ENCODE assay signal across 14 cellular contexts in the genomic region with DNA sequence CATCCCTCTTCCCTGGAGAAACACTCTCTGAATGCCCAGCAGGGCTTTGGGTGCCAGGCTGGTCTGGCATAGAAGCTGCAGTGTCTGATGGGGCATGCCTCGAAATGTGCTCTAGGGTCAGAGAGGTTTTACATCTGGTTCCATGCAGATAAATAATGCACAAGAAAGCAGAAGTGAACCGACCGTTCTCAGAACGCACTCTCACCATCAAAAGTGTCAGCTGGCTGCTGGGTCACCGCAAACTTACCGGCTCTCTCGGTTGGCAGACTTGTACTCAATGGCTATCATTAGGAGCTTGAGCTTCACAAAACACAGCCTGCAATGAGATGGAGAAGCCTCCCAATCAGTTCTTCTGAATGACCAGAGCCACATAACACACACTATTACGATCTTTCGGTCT.
DNase-seq lines count a peak whose midpoint lies in the region; ATAC-seq and TF ChIP-seq lines count a peak whose summit lies in the region.
"Had no signal": no experiment of that assay in that cellular context is flagged by ENCODE, and none has a peak within 500 bp of the region (broad histone marks: within the 10 kb centered on the region; RNA-seq: fewer than 3 reads in every experiment).

No MANE protein-coding gene starts in this region.

- no peaks in the 10 kb centered on the region for H4K20me1 ChIP-seq in Karpas-422 (ENCODE audit: insufficient read depth, low read depth, low read length)

- H3K27ac Mint-ChIP-seq in stimulated activated naive B cell treated with anti-CD40 and anti-IgM and Interleukin-4, amounts not matched to agents 10 μg/mL and 1 μg/mL and 100 μg/mL, for 72 hours = no peak overlapping the region
- H3K27ac Mint-ChIP-seq: activated T-helper 17 cell treated with anti-CD3 and anti-CD28 coated beads, Interleukin-2, amount 50 U/mL, for 72 hours; type B pancreatic cell had no signal

- H3K79me2 ChIP-seq in Karpas-422 (ENCODE audit: low read length) = no peaks in the 10 kb centered on the region

- intact Hi-C loops in vagina (cut with DNase I) = loop anchor here (10.0 kb wide), 1 partner anchor 77 kb away; no protein-coding TSS in a partner anchor

- no peak overlapping the region for H3K9ac ChIP-seq in Karpas-422 (ENCODE audit: low read length)

- ATAC-seq in HG02759 (IDR thresholded peaks at IDR 0.05; ENCODE audit: unreplicated experiment) = peak; percentile 89
- peak; percentile 86 to 95 for ATAC-seq in stimulated activated naive B cell treated with anti-CD40 and anti-IgM and Interleukin-4, amounts not matched to agents 10 μg/mL and 1 μg/mL and 100 μg/mL, for 72 hours (replicated peaks)
- ATAC-seq: activated CD4-positive, CD25-positive, alpha-beta regulatory T cell treated with anti-CD3 and anti-CD28 coated beads, Interleukin-2, amount 50 U/mL, for 24 hours; activated T-helper 17 cell treated with anti-CD3 and anti-CD28 coated beads, Interleukin-2, amount 50 U/mL, for 72 hours had no signal

- no peaks in the 10 kb centered on the region for H3K9me2 ChIP-seq in Karpas-422 (replicated peaks; ENCODE audit: insufficient read depth, low read length)

- no peak overlapping the region for H3K4me2 ChIP-seq in Karpas-422 (ENCODE audit: low read depth, low read length, poor library complexity, severe bottlenecking)

- DNase-seq in SIG-M5 treated with dmso at 0.1 percent for 504 hours (lab: John Stamatoyannopoulos, UW; ENCODE audit: unreplicated experiment) = peak; percentile 3
- DNase-seq in SIG-M5 (lab: John Stamatoyannopoulos, UW) = no peak
- DNase-seq in Karpas-422 = peak; percentile 27
- peak; percentile 8 for DNase-seq in stimulated activated naive B cell treated with anti-CD40 and anti-IgM and Interleukin-4, amounts not matched to agents 10 μg/mL and 1 μg/mL and 100 μg/mL, for 72 hours
- DNase-seq in vagina (ENCODE audit: extremely low spot score in 2 of 2) = no peak
- DNase-seq in anterior cingulate cortex (lab: John Stamatoyannopoulos, UW) = no peak
- DNase-seq in NCI-H2171 (lab: John Stamatoyannopoulos, UW) = no peak
- DNase-seq: DND-41 had no signal

- no peak overlapping the region for H3K4me3 ChIP-seq in Karpas-422 (ENCODE audit: low read length)
- no peak overlapping the region for H3K4me3 ChIP-seq in vagina

- no peak overlapping the region for H3K4me3 Mint-ChIP-seq in stimulated activated naive B cell treated with anti-CD40 and anti-IgM and Interleukin-4, amounts not matched to agents 10 μg/mL and 1 μg/mL and 100 μg/mL, for 72 hours
- H3K4me3 Mint-ChIP-seq: activated T-helper 17 cell treated with anti-CD3 and anti-CD28 coated beads, Interleukin-2, amount 50 U/mL, for 72 hours; nephron; type B pancreatic cell had no signal

- no peaks in the 10 kb centered on the region for H3K4me1 Mint-ChIP-seq in stimulated activated naive B cell treated with anti-CD40 and anti-IgM and Interleukin-4, amounts not matched to agents 10 μg/mL and 1 μg/mL and 100 μg/mL, for 72 hours
- H3K4me1 Mint-ChIP-seq: activated T-helper 17 cell treated with anti-CD3 and anti-CD28 coated beads, Interleukin-2, amount 50 U/mL, for 72 hours had no signal

- H3K36me3 Mint-ChIP-seq in stimulated activated naive B cell treated with anti-CD40 and anti-IgM and Interleukin-4, amounts not matched to agents 10 μg/mL and 1 μg/mL and 100 μg/mL, for 72 hours = no peaks in the 10 kb centered on the region
- H3K36me3 Mint-ChIP-seq: type B pancreatic cell had no signal

- H3K27ac ChIP-seq in Karpas-422 (ENCODE audit: low read length) = no peak overlapping the region
- no peak overlapping the region for H3K27ac ChIP-seq in vagina
- H3K27ac ChIP-seq: 22Rv1 had no signal

- H3K27me3 ChIP-seq in Karpas-422 (ENCODE audit: low read length) (no peaks in the 10 kb centered on the region), vagina (no peaks in the 10 kb centered on the region)

- H3K4me1 ChIP-seq in Karpas-422 (ENCODE audit: low read length) (no peaks in the 10 kb centered on the region), vagina (no peaks in the 10 kb centered on the region)

- no peak overlapping the region for H2AFZ ChIP-seq in Karpas-422 (ENCODE audit: low read length)

- no peaks in the 10 kb centered on the region for H3K36me3 ChIP-seq in Karpas-422 (ENCODE audit: insufficient read depth, low read length)
- no peaks in the 10 kb centered on the region for H3K36me3 ChIP-seq in vagina

- no peak for TF ChIP-seq POLR2A in vagina (IDR thresholded peaks at IDR 0.05)

- TF ChIP-seq CTCF in vagina (IDR thresholded peaks at IDR 0.05) = no peak

- no peaks in the 10 kb centered on the region for H3K9me3 ChIP-seq in Karpas-422 (ENCODE audit: low read length)
- no peaks in the 10 kb centered on the region for H3K9me3 ChIP-seq in vagina

- H3K27me3 Mint-ChIP-seq in stimulated activated naive B cell treated with anti-CD40 and anti-IgM and Interleukin-4, amounts not matched to agents 10 μg/mL and 1 μg/mL and 100 μg/mL, for 72 hours = peaks cover 5 to 10% of the 10 kb centered on the region in 2 donors

- H3K9me3 Mint-ChIP-seq in stimulated activated naive B cell treated with anti-CD40 and anti-IgM and Interleukin-4, amounts not matched to agents 10 μg/mL and 1 μg/mL and 100 μg/mL, for 72 hours = no peaks in the 10 kb centered on the region
- H3K9me3 Mint-ChIP-seq: activated T-helper 17 cell treated with anti-CD3 and anti-CD28 coated beads, Interleukin-2, amount 50 U/mL, for 72 hours; nephron; type B pancreatic cell had no signal

Comparison
In these comparisons a context has a peak if more than half of its experiments do, and no peak if none do; other contexts are left out.
1. DNase-seq: peak in SIG-M5 treated with dmso at 0.1 percent for 504 hours (single experiment), Karpas-422 (single experiment) and stimulated activated naive B cell treated with anti-CD40 and anti-IgM and Interleukin-4, amounts not matched to agents 10 μg/mL and 1 μg/mL and 100 μg/mL, for 72 hours (single experiment); none in SIG-M5 (single experiment), vagina (0 of 2), anterior cingulate cortex (0 of 58) and NCI-H2171 (single experiment).